29 cellular contexts compared by ENCODE assay signal in the genomic region with DNA sequence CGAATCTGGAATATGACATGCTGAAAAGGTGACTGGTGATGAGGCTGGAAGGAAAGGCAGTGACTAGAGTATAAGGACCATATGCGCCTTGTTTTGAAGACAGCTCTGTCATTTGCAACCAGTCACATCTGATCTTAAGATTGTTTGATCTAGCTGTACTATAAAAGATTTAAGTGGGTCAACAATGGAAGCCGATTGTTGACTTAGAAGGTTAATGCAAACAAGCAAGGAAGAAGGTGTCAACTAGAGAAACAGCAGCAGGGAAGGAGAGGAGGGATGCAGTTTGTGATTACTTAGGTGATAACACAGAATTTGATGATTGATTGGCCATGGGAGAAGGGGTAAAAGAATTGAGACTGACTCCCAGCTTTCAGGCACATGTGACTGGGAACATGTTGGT.
"Had no signal": no experiment of that assay in that cellular context is flagged by ENCODE, and none has a peak within 500 bp of the region (broad histone marks: within the 10 kb centered on the region; RNA-seq: fewer than 3 reads in every experiment).

No MANE protein-coding gene starts in this region.

- FAIRE-seq: endometrium, frontal cortex, islet of Langerhans, TTC549 had no signal

- DNase-seq: activated CD4-positive, alpha-beta memory T cell treated with anti-CD3 and anti-CD28 coated beads for 36 hours; activated CD4-positive, alpha-beta T cell treated with anti-CD3 and anti-CD28 coated beads for 4 hours; activated CD8-positive, alpha-beta memory T cell treated with anti-CD3 and anti-CD28 coated beads, Interleukin-2, amount 50 U/mL, for 4 hours; activated gamma-delta T cell; activated naive CD4-positive, alpha-beta T cell treated with anti-CD3 and anti-CD28 coated beads, Interleukin-2, amount 10 ng/mL, durations not matched to agents 7 days and 5 days; activated naive CD8-positive, alpha-beta T cell treated with anti-CD3 and anti-CD28 coated beads, Interleukin-2, amount 10 ng/mL, durations not matched to agents 7 days and 5 days; activated T-cell treated with anti-CD3 and anti-CD28 coated beads, Interleukin-2, amount 50 U/mL, for 1 hour; cerebellar nuclear complex; colonic mucosa; effector CD8-positive, alpha-beta T cell; left ventricle myocardium superior; midbrain; naive thymus-derived CD4-positive, alpha-beta T cell; occipital lobe; stimulated activated naive CD4-positive, alpha-beta T cell treated with Interleukin-2 at 50 U/mL for 16 hours; testis; transverse colon; uterus had no signal

- H3K4me3 ChIP-seq: ascending aorta, cardiac muscle cell, colonic mucosa, neural progenitor cell, right atrium auricular region, testis, transverse colon, uterus had no signal

- H3K36me3 ChIP-seq: ascending aorta, cardiac muscle cell, colonic mucosa, neural progenitor cell, right atrium auricular region, transverse colon, uterus had no signal

- H3K4me1 ChIP-seq: ascending aorta, colonic mucosa, neural progenitor cell, parathyroid adenoma, right atrium auricular region, testis, uterus had no signal

- H3K9ac ChIP-seq: neural progenitor cell, parathyroid adenoma had no signal

- H3K27me3 ChIP-seq: ascending aorta, colonic mucosa, right atrium auricular region, testis, transverse colon, uterus had no signal

- ATAC-seq: left ventricle myocardium superior; naive thymus-derived CD4-positive, alpha-beta T cell had no signal

- H3K27ac ChIP-seq: ascending aorta, cardiac muscle cell, colonic mucosa, epithelial cell of prostate, neural progenitor cell, parathyroid adenoma, right atrium auricular region, testis, transverse colon, uterus, VCaP had no signal

- H3K79me2 ChIP-seq: parathyroid adenoma had no signal

- H3K9me3 ChIP-seq: ascending aorta, colonic mucosa, right atrium auricular region, testis, transverse colon, uterus had no signal

- H3K4me2 ChIP-seq: neural progenitor cell had no signal

- H2AFZ ChIP-seq: neural progenitor cell, parathyroid adenoma had no signal
